14 cellular contexts compared by ENCODE assay signal in the genomic region with DNA sequence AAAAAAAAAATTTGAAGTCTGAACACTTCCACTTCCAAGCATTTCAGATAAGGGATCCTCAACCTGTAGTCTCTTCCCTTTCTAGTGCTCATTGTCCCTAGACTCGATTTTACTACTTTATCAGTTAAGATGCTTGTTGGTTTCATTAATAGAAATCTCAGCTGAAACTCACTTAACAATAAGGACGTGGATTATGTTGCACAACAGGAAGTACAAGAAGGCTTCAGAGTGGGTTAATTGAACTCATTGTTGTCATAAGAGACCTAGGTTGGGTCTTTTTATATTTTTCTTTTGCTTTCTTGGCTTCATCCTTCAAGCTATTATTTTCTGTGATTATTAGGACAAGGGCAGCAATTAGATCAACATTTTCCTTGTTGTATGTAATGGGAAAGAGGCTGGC.
"Had no signal": no experiment of that assay in that cellular context is flagged by ENCODE, and none has a peak within 500 bp of the region (broad histone marks: within the 10 kb centered on the region; RNA-seq: fewer than 3 reads in every experiment).

No MANE protein-coding gene starts in this region.

- DNase-seq: activated CD4-positive, alpha-beta T cell treated with anti-CD3 and anti-CD28 coated beads, Interleukin-2, amount 10 ng/mL, durations not matched to agents 7 days and 5 days; activated CD8-positive, alpha-beta memory T cell treated with anti-CD3 and anti-CD28 coated beads for 24 hours; anterior cingulate cortex; brain microvascular endothelial cell; cerebellar nuclear complex; effector memory CD8-positive, alpha-beta T cell; islet precursor cell; pancreas; sigmoid colon; stimulated activated CD4-positive, alpha-beta T cell treated with anti-CD3 and anti-CD28 coated beads, Interleukin-12 subunit alpha, Interleukin-12 subunit beta, amount 100 ng/mL, for 4 hours; stimulated activated CD4-positive, alpha-beta T cell treated with anti-CD3 and anti-CD28 coated beads, Interleukin-2, amount 100 ng/mL, for 24 hours had no signal

- H3K9me3 ChIP-seq: pancreas, sigmoid colon, thoracic aorta had no signal

- H3K27me3 ChIP-seq: brain microvascular endothelial cell, pancreas, sigmoid colon had no signal

- H3K27me3 Mint-ChIP-seq: activated CD4-positive, alpha-beta T cell treated with anti-CD3 and anti-CD28 coated beads, Interleukin-2, amount 10 ng/mL, durations not matched to agents 7 days and 5 days; dendritic cell treated with granulocyte-macrophage colony-stimulating factor and Interleukin-4, amounts not matched to agents 40 ng/mL and 50 ng/mL, for 4 days; effector memory CD8-positive, alpha-beta T cell had no signal

- H3K27ac ChIP-seq: brain microvascular endothelial cell, pancreas, sigmoid colon, thoracic aorta had no signal

- H3K27ac Mint-ChIP-seq: activated CD4-positive, alpha-beta T cell treated with anti-CD3 and anti-CD28 coated beads, Interleukin-2, amount 10 ng/mL, durations not matched to agents 7 days and 5 days; activated T-helper 1 cell treated with anti-CD3 and anti-CD28 coated beads, Interleukin-12 subunit alpha, Interleukin-12 subunit beta, Interleukin-2, Interleukin-4 antibody, amounts not matched to agents 30 ng/mL and 10 ng/mL and 1 ng/mL, durations not matched to agents 14 hours and 24 hours and 36 hours; dendritic cell treated with granulocyte-macrophage colony-stimulating factor and Interleukin-4, amounts not matched to agents 40 ng/mL and 50 ng/mL, for 4 days had no signal

- H3K9me3 Mint-ChIP-seq: activated CD4-positive, alpha-beta T cell treated with anti-CD3 and anti-CD28 coated beads, Interleukin-2, amount 10 ng/mL, durations not matched to agents 7 days and 5 days; activated T-helper 1 cell treated with anti-CD3 and anti-CD28 coated beads, Interleukin-12 subunit alpha, Interleukin-12 subunit beta, Interleukin-2, Interleukin-4 antibody, amounts not matched to agents 30 ng/mL and 10 ng/mL and 1 ng/mL, durations not matched to agents 14 hours and 24 hours and 36 hours; dendritic cell treated with granulocyte-macrophage colony-stimulating factor and Interleukin-4, amounts not matched to agents 40 ng/mL and 50 ng/mL, for 4 days; effector memory CD8-positive, alpha-beta T cell had no signal

- H3K4me3 Mint-ChIP-seq: activated CD4-positive, alpha-beta T cell treated with anti-CD3 and anti-CD28 coated beads, Interleukin-2, amount 10 ng/mL, durations not matched to agents 7 days and 5 days; activated T-helper 1 cell treated with anti-CD3 and anti-CD28 coated beads, Interleukin-12 subunit alpha, Interleukin-12 subunit beta, Interleukin-2, Interleukin-4 antibody, amounts not matched to agents 30 ng/mL and 10 ng/mL and 1 ng/mL, durations not matched to agents 14 hours and 24 hours and 36 hours; dendritic cell treated with granulocyte-macrophage colony-stimulating factor and Interleukin-4, amounts not matched to agents 40 ng/mL and 50 ng/mL, for 4 days; effector memory CD8-positive, alpha-beta T cell had no signal

- ATAC-seq: effector memory CD8-positive, alpha-beta T cell; pancreas had no signal

- H3K4me3 ChIP-seq: pancreas, sigmoid colon, thoracic aorta had no signal

- H3K36me3 ChIP-seq: brain microvascular endothelial cell, pancreas, sigmoid colon, thoracic aorta had no signal
